ENCODE assay signal across 1 cellular context in the genomic region with DNA sequence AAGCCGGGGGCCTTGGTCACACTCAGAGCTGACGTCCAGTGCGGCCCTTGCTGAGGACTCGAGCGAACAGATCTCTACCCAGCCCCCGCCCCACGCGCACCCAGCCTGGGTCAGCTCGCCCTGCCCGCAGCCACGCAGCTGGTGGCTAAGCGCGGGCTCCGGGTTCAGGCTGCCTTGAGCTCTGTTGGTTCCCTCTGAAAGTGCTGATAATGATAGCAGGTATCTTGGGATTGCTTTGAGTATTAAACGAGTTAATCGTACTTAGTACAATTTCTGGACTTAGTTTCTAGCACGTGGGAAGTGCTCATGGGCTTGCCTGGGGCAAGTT.
TF ChIP-seq lines count a peak whose summit lies in the region.

No MANE protein-coding gene starts in this region.

TF ChIP-seq in HepG2, 621 proteins besides CTCF, POLR2A, EP300 and RAD21 (continued from another document and continues in another):
- TF ChIP-seq, protein P1, sequence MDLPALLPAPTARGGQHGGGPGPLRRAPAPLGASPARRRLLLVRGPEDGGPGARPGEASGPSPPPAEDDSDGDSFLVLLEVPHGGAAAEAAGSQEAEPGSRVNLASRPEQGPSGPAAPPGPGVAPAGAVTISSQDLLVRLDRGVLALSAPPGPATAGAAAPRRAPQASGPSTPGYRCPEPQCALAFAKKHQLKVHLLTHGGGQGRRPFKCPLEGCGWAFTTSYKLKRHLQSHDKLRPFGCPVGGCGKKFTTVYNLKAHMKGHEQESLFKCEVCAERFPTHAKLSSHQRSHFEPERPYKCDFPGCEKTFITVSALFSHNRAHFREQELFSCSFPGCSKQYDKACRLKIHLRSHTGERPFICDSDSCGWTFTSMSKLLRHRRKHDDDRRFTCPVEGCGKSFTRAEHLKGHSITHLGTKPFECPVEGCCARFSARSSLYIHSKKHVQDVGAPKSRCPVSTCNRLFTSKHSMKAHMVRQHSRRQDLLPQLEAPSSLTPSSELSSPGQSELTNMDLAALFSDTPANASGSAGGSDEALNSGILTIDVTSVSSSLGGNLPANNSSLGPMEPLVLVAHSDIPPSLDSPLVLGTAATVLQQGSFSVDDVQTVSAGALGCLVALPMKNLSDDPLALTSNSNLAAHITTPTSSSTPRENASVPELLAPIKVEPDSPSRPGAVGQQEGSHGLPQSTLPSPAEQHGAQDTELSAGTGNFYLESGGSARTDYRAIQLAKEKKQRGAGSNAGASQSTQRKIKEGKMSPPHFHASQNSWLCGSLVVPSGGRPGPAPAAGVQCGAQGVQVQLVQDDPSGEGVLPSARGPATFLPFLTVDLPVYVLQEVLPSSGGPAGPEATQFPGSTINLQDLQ (CRISPR knock-in tag; IDR thresholded peaks at IDR 0.05), result 0 out of 2 replicates have a peak, but pooled peaks have one; percentile 19
- no peak for TF ChIP-seq TOE1 (CRISPR knock-in tag; IDR thresholded peaks at IDR 0.05)
- TF ChIP-seq, protein P2, sequence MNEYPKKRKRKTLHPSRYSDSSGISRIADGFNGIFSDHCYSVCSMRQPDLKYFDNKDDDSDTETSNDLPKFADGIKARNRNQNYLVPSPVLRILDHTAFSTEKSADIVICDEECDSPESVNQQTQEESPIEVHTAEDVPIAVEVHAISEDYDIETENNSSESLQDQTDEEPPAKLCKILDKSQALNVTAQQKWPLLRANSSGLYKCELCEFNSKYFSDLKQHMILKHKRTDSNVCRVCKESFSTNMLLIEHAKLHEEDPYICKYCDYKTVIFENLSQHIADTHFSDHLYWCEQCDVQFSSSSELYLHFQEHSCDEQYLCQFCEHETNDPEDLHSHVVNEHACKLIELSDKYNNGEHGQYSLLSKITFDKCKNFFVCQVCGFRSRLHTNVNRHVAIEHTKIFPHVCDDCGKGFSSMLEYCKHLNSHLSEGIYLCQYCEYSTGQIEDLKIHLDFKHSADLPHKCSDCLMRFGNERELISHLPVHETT (CRISPR knock-in tag; conservative IDR thresholded peaks at IDR 0.05), result 0 out of 2 replicates have a peak, but pooled peaks have one; percentile 1
- TF ChIP-seq ZNF34 (CRISPR knock-in tag; IDR thresholded peaks at IDR 0.05; ENCODE audit: borderline replicate concordance), result no peak
- 0 out of 2 replicates have a peak, but pooled peaks have one; percentile 21 for TF ChIP-seq KMT2B (CRISPR knock-in tag; IDR thresholded peaks at IDR 0.05)
- TF ChIP-seq, protein P3, sequence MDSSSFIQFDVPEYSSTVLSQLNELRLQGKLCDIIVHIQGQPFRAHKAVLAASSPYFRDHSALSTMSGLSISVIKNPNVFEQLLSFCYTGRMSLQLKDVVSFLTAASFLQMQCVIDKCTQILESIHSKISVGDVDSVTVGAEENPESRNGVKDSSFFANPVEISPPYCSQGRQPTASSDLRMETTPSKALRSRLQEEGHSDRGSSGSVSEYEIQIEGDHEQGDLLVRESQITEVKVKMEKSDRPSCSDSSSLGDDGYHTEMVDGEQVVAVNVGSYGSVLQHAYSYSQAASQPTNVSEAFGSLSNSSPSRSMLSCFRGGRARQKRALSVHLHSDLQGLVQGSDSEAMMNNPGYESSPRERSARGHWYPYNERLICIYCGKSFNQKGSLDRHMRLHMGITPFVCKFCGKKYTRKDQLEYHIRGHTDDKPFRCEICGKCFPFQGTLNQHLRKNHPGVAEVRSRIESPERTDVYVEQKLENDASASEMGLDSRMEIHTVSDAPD (CRISPR knock-in tag; IDR thresholded peaks at IDR 0.05), result no peak
- TF ChIP-seq, protein P4, sequence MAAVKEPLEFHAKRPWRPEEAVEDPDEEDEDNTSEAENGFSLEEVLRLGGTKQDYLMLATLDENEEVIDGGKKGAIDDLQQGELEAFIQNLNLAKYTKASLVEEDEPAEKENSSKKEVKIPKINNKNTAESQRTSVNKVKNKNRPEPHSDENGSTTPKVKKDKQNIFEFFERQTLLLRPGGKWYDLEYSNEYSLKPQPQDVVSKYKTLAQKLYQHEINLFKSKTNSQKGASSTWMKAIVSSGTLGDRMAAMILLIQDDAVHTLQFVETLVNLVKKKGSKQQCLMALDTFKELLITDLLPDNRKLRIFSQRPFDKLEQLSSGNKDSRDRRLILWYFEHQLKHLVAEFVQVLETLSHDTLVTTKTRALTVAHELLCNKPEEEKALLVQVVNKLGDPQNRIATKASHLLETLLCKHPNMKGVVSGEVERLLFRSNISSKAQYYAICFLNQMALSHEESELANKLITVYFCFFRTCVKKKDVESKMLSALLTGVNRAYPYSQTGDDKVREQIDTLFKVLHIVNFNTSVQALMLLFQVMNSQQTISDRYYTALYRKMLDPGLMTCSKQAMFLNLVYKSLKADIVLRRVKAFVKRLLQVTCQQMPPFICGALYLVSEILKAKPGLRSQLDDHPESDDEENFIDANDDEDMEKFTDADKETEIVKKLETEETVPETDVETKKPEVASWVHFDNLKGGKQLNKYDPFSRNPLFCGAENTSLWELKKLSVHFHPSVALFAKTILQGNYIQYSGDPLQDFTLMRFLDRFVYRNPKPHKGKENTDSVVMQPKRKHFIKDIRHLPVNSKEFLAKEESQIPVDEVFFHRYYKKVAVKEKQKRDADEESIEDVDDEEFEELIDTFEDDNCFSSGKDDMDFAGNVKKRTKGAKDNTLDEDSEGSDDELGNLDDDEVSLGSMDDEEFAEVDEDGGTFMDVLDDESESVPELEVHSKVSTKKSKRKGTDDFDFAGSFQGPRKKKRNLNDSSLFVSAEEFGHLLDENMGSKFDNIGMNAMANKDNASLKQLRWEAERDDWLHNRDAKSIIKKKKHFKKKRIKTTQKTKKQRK (IDR thresholded peaks at IDR 0.05; ENCODE audit: low read length), result no peak
- TF ChIP-seq SP4 (CRISPR knock-in tag; IDR thresholded peaks at IDR 0.05), result no peak
- TF ChIP-seq, protein P5, sequence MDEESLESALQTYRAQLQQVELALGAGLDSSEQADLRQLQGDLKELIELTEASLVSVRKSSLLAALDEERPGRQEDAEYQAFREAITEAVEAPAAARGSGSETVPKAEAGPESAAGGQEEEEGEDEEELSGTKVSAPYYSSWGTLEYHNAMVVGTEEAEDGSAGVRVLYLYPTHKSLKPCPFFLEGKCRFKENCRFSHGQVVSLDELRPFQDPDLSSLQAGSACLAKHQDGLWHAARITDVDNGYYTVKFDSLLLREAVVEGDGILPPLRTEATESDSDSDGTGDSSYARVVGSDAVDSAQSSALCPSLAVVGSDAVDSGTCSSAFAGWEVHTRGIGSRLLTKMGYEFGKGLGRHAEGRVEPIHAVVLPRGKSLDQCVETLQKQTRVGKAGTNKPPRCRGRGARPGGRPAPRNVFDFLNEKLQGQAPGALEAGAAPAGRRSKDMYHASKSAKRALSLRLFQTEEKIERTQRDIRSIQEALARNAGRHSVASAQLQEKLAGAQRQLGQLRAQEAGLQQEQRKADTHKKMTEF (CRISPR knock-in tag; IDR thresholded peaks at IDR 0.05), result peak; percentile 9; the same call in 1 of the 2 replicates
- TF ChIP-seq NFYC (CRISPR knock-in tag; IDR thresholded peaks at IDR 0.05), result no peak
- TF ChIP-seq ZMYM4 (CRISPR knock-in tag; IDR thresholded peaks at IDR 0.05), result no peak
- TF ChIP-seq, protein P6, sequence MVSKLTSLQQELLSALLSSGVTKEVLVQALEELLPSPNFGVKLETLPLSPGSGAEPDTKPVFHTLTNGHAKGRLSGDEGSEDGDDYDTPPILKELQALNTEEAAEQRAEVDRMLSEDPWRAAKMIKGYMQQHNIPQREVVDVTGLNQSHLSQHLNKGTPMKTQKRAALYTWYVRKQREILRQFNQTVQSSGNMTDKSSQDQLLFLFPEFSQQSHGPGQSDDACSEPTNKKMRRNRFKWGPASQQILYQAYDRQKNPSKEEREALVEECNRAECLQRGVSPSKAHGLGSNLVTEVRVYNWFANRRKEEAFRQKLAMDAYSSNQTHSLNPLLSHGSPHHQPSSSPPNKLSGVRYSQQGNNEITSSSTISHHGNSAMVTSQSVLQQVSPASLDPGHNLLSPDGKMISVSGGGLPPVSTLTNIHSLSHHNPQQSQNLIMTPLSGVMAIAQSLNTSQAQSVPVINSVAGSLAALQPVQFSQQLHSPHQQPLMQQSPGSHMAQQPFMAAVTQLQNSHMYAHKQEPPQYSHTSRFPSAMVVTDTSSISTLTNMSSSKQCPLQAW (CRISPR knock-in tag; IDR thresholded peaks at IDR 0.05), result no peak
- TF ChIP-seq, protein P7, sequence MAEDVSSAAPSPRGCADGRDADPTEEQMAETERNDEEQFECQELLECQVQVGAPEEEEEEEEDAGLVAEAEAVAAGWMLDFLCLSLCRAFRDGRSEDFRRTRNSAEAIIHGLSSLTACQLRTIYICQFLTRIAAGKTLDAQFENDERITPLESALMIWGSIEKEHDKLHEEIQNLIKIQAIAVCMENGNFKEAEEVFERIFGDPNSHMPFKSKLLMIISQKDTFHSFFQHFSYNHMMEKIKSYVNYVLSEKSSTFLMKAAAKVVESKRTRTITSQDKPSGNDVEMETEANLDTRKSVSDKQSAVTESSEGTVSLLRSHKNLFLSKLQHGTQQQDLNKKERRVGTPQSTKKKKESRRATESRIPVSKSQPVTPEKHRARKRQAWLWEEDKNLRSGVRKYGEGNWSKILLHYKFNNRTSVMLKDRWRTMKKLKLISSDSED (CRISPR knock-in tag; IDR thresholded peaks at IDR 0.05), result no peak
- TF ChIP-seq, protein P8, sequence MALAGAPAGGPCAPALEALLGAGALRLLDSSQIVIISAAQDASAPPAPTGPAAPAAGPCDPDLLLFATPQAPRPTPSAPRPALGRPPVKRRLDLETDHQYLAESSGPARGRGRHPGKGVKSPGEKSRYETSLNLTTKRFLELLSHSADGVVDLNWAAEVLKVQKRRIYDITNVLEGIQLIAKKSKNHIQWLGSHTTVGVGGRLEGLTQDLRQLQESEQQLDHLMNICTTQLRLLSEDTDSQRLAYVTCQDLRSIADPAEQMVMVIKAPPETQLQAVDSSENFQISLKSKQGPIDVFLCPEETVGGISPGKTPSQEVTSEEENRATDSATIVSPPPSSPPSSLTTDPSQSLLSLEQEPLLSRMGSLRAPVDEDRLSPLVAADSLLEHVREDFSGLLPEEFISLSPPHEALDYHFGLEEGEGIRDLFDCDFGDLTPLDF (CRISPR knock-in tag; IDR thresholded peaks at IDR 0.05), result no peak
- TF ChIP-seq PHF21A (CRISPR knock-in tag; IDR thresholded peaks at IDR 0.05), result 0 out of 2 replicates have a peak, but pooled peaks have one; percentile 4
- no peak for TF ChIP-seq TOPORS (CRISPR knock-in tag; IDR thresholded peaks at IDR 0.05)
- no peak for TF ChIP-seq SPEN (CRISPR knock-in tag; IDR thresholded peaks at IDR 0.05; ENCODE audit: low read depth)
- no peak for TF ChIP-seq REL (CRISPR knock-in tag; conservative IDR thresholded peaks at IDR 0.05)
- TF ChIP-seq ZNF263 (CRISPR knock-in tag; IDR thresholded peaks at IDR 0.05), result no peak
- no peak for TF ChIP-seq NFKB2 (CRISPR knock-in tag; IDR thresholded peaks at IDR 0.05; ENCODE audit: borderline replicate concordance)
- TF ChIP-seq ZNF558 (CRISPR knock-in tag; IDR thresholded peaks at IDR 0.05; ENCODE audit: borderline replicate concordance), result no peak
- TF ChIP-seq, protein P9, sequence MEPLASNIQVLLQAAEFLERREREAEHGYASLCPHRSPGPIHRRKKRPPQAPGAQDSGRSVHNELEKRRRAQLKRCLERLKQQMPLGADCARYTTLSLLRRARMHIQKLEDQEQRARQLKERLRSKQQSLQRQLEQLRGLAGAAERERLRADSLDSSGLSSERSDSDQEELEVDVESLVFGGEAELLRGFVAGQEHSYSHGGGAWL (CRISPR knock-in tag; IDR thresholded peaks at IDR 0.05), result no peak
- 0 out of 2 replicates have a peak, but pooled peaks have one; percentile 9 for TF ChIP-seq ZNF891 (CRISPR knock-in tag; IDR thresholded peaks at IDR 0.05)
- 0 out of 2 replicates have a peak, but pooled peaks have one; percentile 20 for TF ChIP-seq MED13 (CRISPR knock-in tag; IDR thresholded peaks at IDR 0.05)
- TF ChIP-seq ZNF570 (CRISPR knock-in tag; IDR thresholded peaks at IDR 0.05; ENCODE audit: borderline replicate concordance), result no peak
- TF ChIP-seq SP2 (CRISPR knock-in tag; IDR thresholded peaks at IDR 0.05), result no peak
- no peak for TF ChIP-seq ZC3H13 (CRISPR knock-in tag; IDR thresholded peaks at IDR 0.05)
- 0 out of 2 replicates have a peak, but pooled peaks have one; percentile 52 for TF ChIP-seq ZNF430 (CRISPR knock-in tag; IDR thresholded peaks at IDR 0.05)
- no peak for TF ChIP-seq POLR2AphosphoS5 (IDR thresholded peaks at IDR 0.05; ENCODE audit: low read depth, low read length)
- TF ChIP-seq ZNF350 (CRISPR knock-in tag; IDR thresholded peaks at IDR 0.05; ENCODE audit: borderline replicate concordance, low read depth), result no peak; the same call in 1 of the 2 replicates
- no peak for TF ChIP-seq ZNF777 (CRISPR knock-in tag; IDR thresholded peaks at IDR 0.05)
- no peak for TF ChIP-seq ZNF354B (CRISPR knock-in tag; IDR thresholded peaks at IDR 0.05)
- no peak for TF ChIP-seq ZFX (CRISPR knock-in tag; IDR thresholded peaks at IDR 0.05; ENCODE audit: low read depth)
- TF ChIP-seq, protein P10, sequence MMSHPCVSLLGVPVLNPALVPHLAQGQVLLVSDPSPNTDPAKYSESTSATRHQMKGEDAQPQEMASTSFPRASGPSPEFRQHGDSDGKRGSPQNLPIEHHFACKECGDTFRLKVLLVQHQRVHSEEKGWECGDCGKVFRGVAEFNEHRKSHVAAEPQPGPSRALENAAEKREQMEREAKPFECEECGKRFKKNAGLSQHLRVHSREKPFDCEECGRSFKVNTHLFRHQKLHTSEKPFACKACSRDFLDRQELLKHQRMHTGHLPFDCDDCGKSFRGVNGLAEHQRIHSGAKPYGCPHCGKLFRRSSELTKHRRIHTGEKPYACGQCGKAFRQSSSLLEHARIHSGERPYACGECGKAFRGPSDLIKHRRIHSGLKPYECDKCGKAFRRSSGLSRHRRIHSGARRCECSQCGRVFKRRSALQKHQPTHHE (CRISPR knock-in tag; IDR thresholded peaks at IDR 0.05; ENCODE audit: borderline replicate concordance), result no peak
